ENCODE assay signal across 12 cellular contexts in genomic region chr17:58002973-58003372, GRCh38. TPM values are rescaled to one million over a fixed set of nuclear protein-coding genes. Genes with fewer than 3 reads are reported as not detected.
DNase-seq lines count a peak whose midpoint lies in the region; ATAC-seq and TF ChIP-seq lines count a peak whose summit lies in the region.
"Had no signal": no experiment of that assay in that cellular context is flagged by ENCODE, and none has a peak within 500 bp of the region (broad histone marks: within the 10 kb centered on the region; RNA-seq: fewer than 3 reads in every experiment).

No MANE protein-coding gene starts in this region.

- intact Hi-C loops in CD4-positive, alpha-beta memory T cell (cut with micrococcal nuclease) = loop anchor here (10.0 kb wide), 3 partner anchors 152 to 918 kb away; partner anchors contain the start of gene AKAP1
- intact Hi-C loops in activated T-helper 2 cell treated with anti-CD3 and anti-CD28 coated beads, Interferon-gamma antibody, Interleukin-2, Interleukin-4, amounts not matched to agents 10 μg/mL and 5 μg/mL and 100 μg/mL, durations not matched to agents 14 hours and 24 hours and 36 hours (cut with micrococcal nuclease) = loop anchor here (5.0 to 10.0 kb wide), 2 partner anchors 109 to 332 kb away; no protein-coding TSS in a partner anchor

- no peaks in the 10 kb centered on the region for H3K9me3 ChIP-seq in CD4-positive, alpha-beta memory T cell (ENCODE audit: control insufficient read depth in 1 of 2, low read length in 2 of 2)

- H3K4me1 Mint-ChIP-seq in CD4-positive, alpha-beta memory T cell = peaks cover 39 to 73% (median 55%) of the 10 kb centered on the region in 4 donors
- H3K4me1 Mint-ChIP-seq in HFFc6 (ENCODE audit: low read depth) = peaks cover 70% of the 10 kb centered on the region
- peaks cover 59% of the 10 kb centered on the region for H3K4me1 Mint-ChIP-seq in activated T-helper 2 cell treated with anti-CD3 and anti-CD28 coated beads, Interferon-gamma antibody, Interleukin-2, Interleukin-4, amounts not matched to agents 10 μg/mL and 5 μg/mL and 100 μg/mL, durations not matched to agents 14 hours and 24 hours and 36 hours (ENCODE audit: low read depth)
- H3K4me1 Mint-ChIP-seq in natural killer cell treated with Interleukin-12 subunit alpha and Interleukin-12 subunit beta and Interleukin-15 and Interleukin-18, amount 100 ng/mL, for 72 hours (ENCODE audit: low read depth in 2 of 2) = peaks cover 49 to 58% of the 10 kb centered on the region in 2 donors

- H3K4me3 Mint-ChIP-seq in CD4-positive, alpha-beta memory T cell = peak overlapping the region in 3 of 8 donors; percentile 0 to 33 (median 4)
- H3K4me3 Mint-ChIP-seq in HFFc6 = peak overlapping the region; percentile 97
- H3K4me3 Mint-ChIP-seq in activated T-helper 2 cell treated with anti-CD3 and anti-CD28 coated beads, Interferon-gamma antibody, Interleukin-2, Interleukin-4, amounts not matched to agents 10 μg/mL and 5 μg/mL and 100 μg/mL, durations not matched to agents 14 hours and 24 hours and 36 hours (ENCODE audit: low read depth) = peak overlapping the region; percentile 27
- H3K4me3 Mint-ChIP-seq in natural killer cell treated with Interleukin-12 subunit alpha and Interleukin-12 subunit beta and Interleukin-15 and Interleukin-18, amount 100 ng/mL, for 72 hours = peak overlapping the region; percentile 100

- H3K9me3 Mint-ChIP-seq in CD4-positive, alpha-beta memory T cell = peaks cover 0 to 4% (median 0%) of the 10 kb centered on the region in 8 donors
- no peaks in the 10 kb centered on the region for H3K9me3 Mint-ChIP-seq in HFFc6
- no peaks in the 10 kb centered on the region for H3K9me3 Mint-ChIP-seq in activated T-helper 2 cell treated with anti-CD3 and anti-CD28 coated beads, Interferon-gamma antibody, Interleukin-2, Interleukin-4, amounts not matched to agents 10 μg/mL and 5 μg/mL and 100 μg/mL, durations not matched to agents 14 hours and 24 hours and 36 hours
- no peaks in the 10 kb centered on the region for H3K9me3 Mint-ChIP-seq in natural killer cell treated with Interleukin-12 subunit alpha and Interleukin-12 subunit beta and Interleukin-15 and Interleukin-18, amount 100 ng/mL, for 72 hours

- H3K4me1 ChIP-seq in CD4-positive, alpha-beta memory T cell (ENCODE audit: insufficient read depth, low read length) = peaks cover 55% of the 10 kb centered on the region

- no peak overlapping the region for H3K4me3 ChIP-seq in CD4-positive, alpha-beta memory T cell (ENCODE audit: low read length in 2 of 2)

- CTCF ChIA-PET in CD4-positive, alpha-beta memory T cell (lab: Charles Lee; ENCODE audit: partially characterized antibody) = interaction anchor here (1.0 to 10.9 kb wide), 4 partner anchors 20 to 144 kb away, joined by 3 to 202 read pairs (median 32); no protein-coding TSS in a partner anchor

- POLR2A ChIA-PET in CD4-positive, alpha-beta memory T cell (lab: Charles Lee; ENCODE audit: partially characterized antibody) = interaction anchor here (1.9 kb wide), 1 partner anchor 13 kb away, joined by 8 read pairs; no protein-coding TSS in a partner anchor

- H3K27ac Mint-ChIP-seq in CD4-positive, alpha-beta memory T cell = peak overlapping the region in 5 of 7 donors; percentile 59 to 100 (median 69)
- peak overlapping the region; percentile 78 for H3K27ac Mint-ChIP-seq in HFFc6
- H3K27ac Mint-ChIP-seq in activated T-helper 2 cell treated with anti-CD3 and anti-CD28 coated beads, Interferon-gamma antibody, Interleukin-2, Interleukin-4, amounts not matched to agents 10 μg/mL and 5 μg/mL and 100 μg/mL, durations not matched to agents 14 hours and 24 hours and 36 hours = peak overlapping the region; percentile 29
- H3K27ac Mint-ChIP-seq in natural killer cell treated with Interleukin-12 subunit alpha and Interleukin-12 subunit beta and Interleukin-15 and Interleukin-18, amount 100 ng/mL, for 72 hours = peak overlapping the region; percentile 72 to 100

- H3K27me3 Mint-ChIP-seq in CD4-positive, alpha-beta memory T cell = no peaks in the 10 kb centered on the region
- H3K27me3 Mint-ChIP-seq in HFFc6 (ENCODE audit: insufficient read depth) = 0 out of 2 replicates have a peak, but pooled peaks cover 3% of the 10 kb centered on the region
- H3K27me3 Mint-ChIP-seq in activated T-helper 2 cell treated with anti-CD3 and anti-CD28 coated beads, Interferon-gamma antibody, Interleukin-2, Interleukin-4, amounts not matched to agents 10 μg/mL and 5 μg/mL and 100 μg/mL, durations not matched to agents 14 hours and 24 hours and 36 hours (ENCODE audit: low read depth) = no peaks in the 10 kb centered on the region
- H3K27me3 Mint-ChIP-seq in natural killer cell treated with Interleukin-12 subunit alpha and Interleukin-12 subunit beta and Interleukin-15 and Interleukin-18, amount 100 ng/mL, for 72 hours = no peaks in the 10 kb centered on the region

- no peak for DNase-seq in CD4-positive, alpha-beta memory T cell
- DNase-seq in HFFc6 (no peak), NCI-H187 treated with DMSO at 0.1 percent for 48 hours (lab: John Stamatoyannopoulos, UW) (no peak), NCI-H774 (lab: John Stamatoyannopoulos, UW) (no peak)
- DNase-seq in activated T-helper 2 cell treated with anti-CD3 and anti-CD28 coated beads, Interferon-gamma antibody, Interleukin-2, Interleukin-4, amounts not matched to agents 10 μg/mL and 5 μg/mL and 100 μg/mL, durations not matched to agents 14 hours and 24 hours and 36 hours (ENCODE audit: low spot score) = no peak
- DNase-seq in natural killer cell treated with Interleukin-12 subunit alpha and Interleukin-12 subunit beta and Interleukin-15 and Interleukin-18, amount 100 ng/mL, for 72 hours (ENCODE audit: low spot score) = no peak
- DNase-seq: activated CD4-positive, alpha-beta T cell treated with anti-CD3 and anti-CD28 coated beads for 1 hour; amygdala; dermis blood vessel endothelial cell; NCI-H1105 treated with DMSO at 0.1 percent for 48 hours; substantia nigra had no signal

- peaks cover 47 to 79% of the 10 kb centered on the region in 2 donors for H3K36me3 Mint-ChIP-seq in CD4-positive, alpha-beta memory T cell
- peaks cover 67% of the 10 kb centered on the region for H3K36me3 Mint-ChIP-seq in HFFc6 (ENCODE audit: low read depth)
- peaks cover 92% of the 10 kb centered on the region for H3K36me3 Mint-ChIP-seq in activated T-helper 2 cell treated with anti-CD3 and anti-CD28 coated beads, Interferon-gamma antibody, Interleukin-2, Interleukin-4, amounts not matched to agents 10 μg/mL and 5 μg/mL and 100 μg/mL, durations not matched to agents 14 hours and 24 hours and 36 hours (ENCODE audit: low read depth)
- H3K36me3 Mint-ChIP-seq in natural killer cell treated with Interleukin-12 subunit alpha and Interleukin-12 subunit beta and Interleukin-15 and Interleukin-18, amount 100 ng/mL, for 72 hours = peaks cover 47% of the 10 kb centered on the region

- no peak overlapping the region for H3K27ac ChIP-seq in CD4-positive, alpha-beta memory T cell (ENCODE audit: low read depth, low read length)

- peaks cover 46% of the 10 kb centered on the region for H3K36me3 ChIP-seq in CD4-positive, alpha-beta memory T cell (ENCODE audit: insufficient read depth, low read length)

- ATAC-seq in natural killer cell treated with Interleukin-12 subunit alpha and Interleukin-12 subunit beta and Interleukin-15 and Interleukin-18, amount 100 ng/mL, for 72 hours = no peak
- ATAC-seq in GM19324 (IDR thresholded peaks at IDR 0.05; ENCODE audit: low FRiP score, unreplicated experiment) = no peak

- H3K27me3 ChIP-seq in CD4-positive, alpha-beta memory T cell (ENCODE audit: insufficient read depth, low read length) = no peaks in the 10 kb centered on the region

- TF ChIP-seq CTCF in HFFc6 (IDR thresholded peaks at IDR 0.05) = no peak

RNA-seq across cellular contexts. Expression of gene SRSF1, which starts 4.1 kb away (rescaled TPM):
- total RNA-seq in CD4-positive, alpha-beta memory T cell = 100 to 1,000 TPM; 242 to 257 TPM
- 10 to 100 TPM; 32.4 to 59.3 TPM for polyA plus RNA-seq in CD4-positive, alpha-beta memory T cell
- 100 to 1,000 TPM; 216 to 296 (median 271) TPM for total RNA-seq in HFFc6 (2021; fragmentation: NEBNext Ultra II Directional; extraction: Animal tissue kit (Norgen Biotek cat#: 25700))
- 448 and 450 TPM in 2 replicates for total RNA-seq in activated T-helper 2 cell treated with anti-CD3 and anti-CD28 coated beads, Interferon-gamma antibody, Interleukin-2, Interleukin-4, amounts not matched to agents 10 μg/mL and 5 μg/mL and 100 μg/mL, durations not matched to agents 14 hours and 24 hours and 36 hours
- total RNA-seq in natural killer cell treated with Interleukin-12 subunit alpha and Interleukin-12 subunit beta and Interleukin-15 and Interleukin-18, amount 100 ng/mL, for 72 hours = 100 to 1,000 TPM; 327 to 426 TPM

RNA-seq across cellular contexts. Expression of gene VEZF1, which starts 14.9 kb away (rescaled TPM):
- total RNA-seq in CD4-positive, alpha-beta memory T cell = 10 to 100 TPM; 76.0 to 76.6 TPM
- 10 to 100 TPM; 30.6 to 50.2 TPM for polyA plus RNA-seq in CD4-positive, alpha-beta memory T cell
- total RNA-seq in HFFc6 (2021; fragmentation: NEBNext Ultra II Directional; extraction: Animal tissue kit (Norgen Biotek cat#: 25700)) = 10 to 100 TPM; 41.7 to 56.5 (median 51.8) TPM
- 37.1 and 38.7 TPM in 2 replicates for total RNA-seq in activated T-helper 2 cell treated with anti-CD3 and anti-CD28 coated beads, Interferon-gamma antibody, Interleukin-2, Interleukin-4, amounts not matched to agents 10 μg/mL and 5 μg/mL and 100 μg/mL, durations not matched to agents 14 hours and 24 hours and 36 hours
- total RNA-seq in natural killer cell treated with Interleukin-12 subunit alpha and Interleukin-12 subunit beta and Interleukin-15 and Interleukin-18, amount 100 ng/mL, for 72 hours = 10 to 100 TPM; 29.1 to 31.8 TPM

RNA-seq across cellular contexts. Expression of gene CUEDC1, which starts 47.8 kb away (rescaled TPM):
- total RNA-seq in CD4-positive, alpha-beta memory T cell = under 1 TPM; 0.61 to 0.90 TPM
- not detected for polyA plus RNA-seq in CD4-positive, alpha-beta memory T cell
- 10 to 100 TPM; 34.0 to 41.0 (median 34.9) TPM for total RNA-seq in HFFc6 (2021; fragmentation: NEBNext Ultra II Directional; extraction: Animal tissue kit (Norgen Biotek cat#: 25700))
- 0.30 and 0.34 TPM in 2 replicates for total RNA-seq in activated T-helper 2 cell treated with anti-CD3 and anti-CD28 coated beads, Interferon-gamma antibody, Interleukin-2, Interleukin-4, amounts not matched to agents 10 μg/mL and 5 μg/mL and 100 μg/mL, durations not matched to agents 14 hours and 24 hours and 36 hours
- under 1 TPM in 1 of 2 donors, not detected in 1; 0.19 TPM for total RNA-seq in natural killer cell treated with Interleukin-12 subunit alpha and Interleukin-12 subunit beta and Interleukin-15 and Interleukin-18, amount 100 ng/mL, for 72 hours

Comparison
In these comparisons a context has a peak if more than half of its experiments do, and no peak if none do; other contexts are left out.
1. H3K27ac Mint-ChIP-seq: peak in every context shown above with its lines; median percentile 86 in natural killer cell treated with Interleukin-12 subunit alpha and Interleukin-12 subunit beta and Interleukin-15 and Interleukin-18, amount 100 ng/mL, for 72 hours; 78 in HFFc6; 69 in CD4-positive, alpha-beta memory T cell; 29 in activated T-helper 2 cell treated with anti-CD3 and anti-CD28 coated beads, Interferon-gamma antibody, Interleukin-2, Interleukin-4, amounts not matched to agents 10 μg/mL and 5 μg/mL and 100 μg/mL, durations not matched to agents 14 hours and 24 hours and 36 hours.
2. RNA of gene CUEDC1, which starts 47.8 kb away (total RNA-seq): 34.0 to 41.0 TPM in HFFc6; 0.61 to 0.90 TPM in CD4-positive, alpha-beta memory T cell, 0.19 TPM in natural killer cell treated with Interleukin-12 subunit alpha and Interleukin-12 subunit beta and Interleukin-15 and Interleukin-18, amount 100 ng/mL, for 72 hours and 0.30 to 0.34 TPM in activated T-helper 2 cell treated with anti-CD3 and anti-CD28 coated beads, Interferon-gamma antibody, Interleukin-2, Interleukin-4, amounts not matched to agents 10 μg/mL and 5 μg/mL and 100 μg/mL, durations not matched to agents 14 hours and 24 hours and 36 hours; every median in the first group is over 10 times any median in the second.